9 cellular contexts compared by ENCODE assay signal in genomic region chr3:187736418-187736871, GRCh38. TPM values are rescaled to one million over a fixed set of nuclear protein-coding genes. Genes with fewer than 3 reads are reported as not detected.
DNase-seq lines count a peak whose midpoint lies in the region; ATAC-seq, FAIRE-seq and TF ChIP-seq lines count a peak whose summit lies in the region.
"Had no signal": no experiment of that assay in that cellular context is flagged by ENCODE, and none has a peak within 500 bp of the region (broad histone marks: within the 10 kb centered on the region; RNA-seq: fewer than 3 reads in every experiment).

No MANE protein-coding gene starts in this region.

- DNase-seq in HT1080 (ENCODE audit: low read depth): peak; percentile 30
- DNase-seq in activated CD8-positive, alpha-beta T cell treated with anti-CD3 and anti-CD28 coated beads, Interleukin-2, amount 10 ng/mL, durations not matched to agents 7 days and 5 days: peak; percentile 20
- no peak for DNase-seq in right atrium auricular region (ENCODE audit: low spot score)
- DNase-seq in spleen: no peak
- no peak for DNase-seq in GM13977 (ENCODE audit: low spot score)
- DNase-seq in urothelium cell line (ENCODE audit: low spot score): no peak
- DNase-seq in small intestine: no peak

- in situ Hi-C loops in GM13977 (cut with MboI; ENCODE audit: low pct_unique_long_range_greater_than_20kb, low sequenced_read_pairs, unreplicated experiment): loop anchor here (25.0 kb wide), 2 partner anchors 1001 to 1401 kb away; no protein-coding TSS in a partner anchor

- H3K4me3 Mint-ChIP-seq in activated CD8-positive, alpha-beta T cell treated with anti-CD3 and anti-CD28 coated beads, Interleukin-2, amount 10 ng/mL, durations not matched to agents 7 days and 5 days: no peak overlapping the region

- peaks cover 8% of the 10 kb centered on the region for H3K36me3 Mint-ChIP-seq in activated CD8-positive, alpha-beta T cell treated with anti-CD3 and anti-CD28 coated beads, Interleukin-2, amount 10 ng/mL, durations not matched to agents 7 days and 5 days (ENCODE audit: low read depth)

- H3K9me3 Mint-ChIP-seq in activated CD8-positive, alpha-beta T cell treated with anti-CD3 and anti-CD28 coated beads, Interleukin-2, amount 10 ng/mL, durations not matched to agents 7 days and 5 days (ENCODE audit: insufficient read depth): no peaks in the 10 kb centered on the region

- no peak for TF ChIP-seq CTCF in right atrium auricular region (IDR thresholded peaks at IDR 0.05)
- TF ChIP-seq CTCF in spleen (IDR thresholded peaks at IDR 0.05 in 8 of 11, conservative IDR thresholded peaks at IDR 0.05 in 3 of 11): no peak
- no peak for TF ChIP-seq CTCF in GM13977 (IDR thresholded peaks at IDR 0.05; ENCODE audit: extremely low read depth, insufficient read depth, missing control alignments)

- intact Hi-C loops in spleen (cut with DNase I; ENCODE audit: low total_unique reads): no loop called here

- ATAC-seq in activated CD8-positive, alpha-beta T cell treated with anti-CD3 and anti-CD28 coated beads, Interleukin-2, amount 10 ng/mL, durations not matched to agents 7 days and 5 days: no peak
- ATAC-seq in HG03095 (IDR thresholded peaks at IDR 0.05; ENCODE audit: unreplicated experiment): no peak

- TF ChIP-seq POLR2A in spleen (IDR thresholded peaks at IDR 0.05): no peak

- H3K27me3 ChIP-seq in right atrium auricular region (no peaks in the 10 kb centered on the region), spleen (replicated peaks in 1 of 7) (no peaks in the 10 kb centered on the region), small intestine (ENCODE audit: control insufficient read depth in 2 of 2, insufficient read depth in 2 of 2, low read length in 2 of 2) (no peaks in the 10 kb centered on the region)

- H3K4me1 ChIP-seq in right atrium auricular region (peaks cover 0 to 49% of the 10 kb centered on the region in 2 donors), spleen (peaks cover 5 to 72% (median 45%) of the 10 kb centered on the region in 6 donors), small intestine (ENCODE audit: control insufficient read depth in 2 of 2, insufficient read depth in 1 of 2, low read depth in 1 of 2, low read length in 1 of 2) (no peaks in the 10 kb centered on the region)

- CTCF ChIA-PET in activated CD8-positive, alpha-beta T cell treated with anti-CD3 and anti-CD28 coated beads, Interleukin-2, amount 10 ng/mL, durations not matched to agents 7 days and 5 days (lab: Charles Lee): interaction anchor here (0.7 to 7.9 kb wide), 3 partner anchors 890 to 1411 kb away, joined by 3 to 552 read pairs (median 3); no protein-coding TSS in a partner anchor

- no peak overlapping the region for H3K27ac Mint-ChIP-seq in activated CD8-positive, alpha-beta T cell treated with anti-CD3 and anti-CD28 coated beads, Interleukin-2, amount 10 ng/mL, durations not matched to agents 7 days and 5 days

- FAIRE-seq in urothelium cell line (lab: Jason Lieb, UNC) (no peak), small intestine (lab: Jason Lieb, UNC) (no peak)

- H3K27me3 Mint-ChIP-seq in activated CD8-positive, alpha-beta T cell treated with anti-CD3 and anti-CD28 coated beads, Interleukin-2, amount 10 ng/mL, durations not matched to agents 7 days and 5 days (ENCODE audit: low read depth): no peaks in the 10 kb centered on the region

- POLR2A ChIA-PET in activated CD8-positive, alpha-beta T cell treated with anti-CD3 and anti-CD28 coated beads, Interleukin-2, amount 10 ng/mL, durations not matched to agents 7 days and 5 days (lab: Charles Lee): no interaction called here

- H3K9me3 ChIP-seq in right atrium auricular region (no peaks in the 10 kb centered on the region), spleen (no peaks in the 10 kb centered on the region), small intestine (ENCODE audit: control insufficient read depth, low read depth) (no peaks in the 10 kb centered on the region)

- H3K36me3 ChIP-seq in right atrium auricular region (peaks cover 34% of the 10 kb centered on the region), spleen (peaks cover 0 to 45% (median 28%) of the 10 kb centered on the region in 6 donors), small intestine (ENCODE audit: control insufficient read depth in 2 of 2, insufficient read depth in 2 of 2, low read length in 2 of 2) (peaks cover 0 to 13% of the 10 kb centered on the region in 2 donors)

- peaks cover 45% of the 10 kb centered on the region for H3K4me1 Mint-ChIP-seq in activated CD8-positive, alpha-beta T cell treated with anti-CD3 and anti-CD28 coated beads, Interleukin-2, amount 10 ng/mL, durations not matched to agents 7 days and 5 days (ENCODE audit: low read depth)

- 46 to 71% (median 66%) methylated on average over 8 of the region's 8 CpGs for WGBS in spleen, 5 donors
- 69 to 82% (median 75%) methylated on average over 8 of the region's 8 CpGs for WGBS in small intestine, 3 donors

- peak overlapping the region; percentile 80 to 84 for H3K4me3 ChIP-seq in right atrium auricular region
- peak overlapping the region in 2 of 8 donors; percentile 61 to 84 for H3K4me3 ChIP-seq in spleen
- H3K4me3 ChIP-seq in small intestine (ENCODE audit: low read depth in 1 of 2, low read length in 2 of 2): no peak overlapping the region

- H3K27ac ChIP-seq in right atrium auricular region (peak overlapping the region; percentile 99), spleen (peak overlapping the region in 6 of 8 donors; percentile 42 to 99 (median 98)), small intestine (ENCODE audit: low read depth in 1 of 2, low read length in 1 of 2) (peak overlapping the region in 1 of 2 donors; percentile 50)

RNA-seq across cellular contexts. Expression of gene BCL6, which starts 8.8 kb away (rescaled TPM):
- 7.0 and 10.4 TPM in 2 replicates for total RNA-seq in HT1080 (2014; rRNA removed; shearing (Covaris generic))
- 10.8 and 11.7 TPM in 2 replicates for polyA plus RNA-seq in HT1080 (2015; cell fraction: cytosol; rRNA removed)
- 35.8 and 39.4 TPM in 2 replicates for polyA plus RNA-seq in HT1080 (2015; cell fraction: nucleus; rRNA removed)
- 10 to 100 TPM; 11.8 to 12.6 TPM for total RNA-seq in activated CD8-positive, alpha-beta T cell treated with anti-CD3 and anti-CD28 coated beads, Interleukin-2, amount 10 ng/mL, durations not matched to agents 7 days and 5 days
- 10 to 100 TPM; 53.0 to 88.6 TPM for total RNA-seq in right atrium auricular region
- 100 to 1,000 TPM in 6 of 7 donors, 10 to 100 TPM in 1; 84.4 to 444 (median 168) TPM for total RNA-seq in spleen
- polyA plus RNA-seq in spleen: 10 to 100 TPM in 2 of 3 donors, 1 to 10 TPM in 1; 9.5 to 13.9 (median 12.0) TPM
- 10 to 100 TPM in 1 of 3 donors, 1 to 10 TPM in 2; 3.2 to 15.5 (median 3.6) TPM for polyA plus RNA-seq in small intestine

RNA-seq across cellular contexts. Expression of gene RTP2, which starts 34.1 kb away (rescaled TPM):
- total RNA-seq in HT1080 (2014; rRNA removed; shearing (Covaris generic)): 0.27 TPM in 1 of 2 replicates, not detected in the other
- not detected in 2 replicates for polyA plus RNA-seq in HT1080 (2015; cell fraction: cytosol; rRNA removed)
- not detected in 2 replicates for polyA plus RNA-seq in HT1080 (2015; cell fraction: nucleus; rRNA removed)
- total RNA-seq in activated CD8-positive, alpha-beta T cell treated with anti-CD3 and anti-CD28 coated beads, Interleukin-2, amount 10 ng/mL, durations not matched to agents 7 days and 5 days: not detected
- total RNA-seq in right atrium auricular region (not detected), spleen (not detected)
- polyA plus RNA-seq in spleen (not detected), small intestine (not detected)
- total RNA-seq: mononuclear cell had no signal

Comparison
In these comparisons a context has a peak if more than half of its experiments do, and no peak if none do; other contexts are left out.
1. DNase-seq: peak in HT1080 (single experiment) and activated CD8-positive, alpha-beta T cell treated with anti-CD3 and anti-CD28 coated beads, Interleukin-2, amount 10 ng/mL, durations not matched to agents 7 days and 5 days (single experiment); none in right atrium auricular region (single experiment), spleen (single experiment), GM13977 (single experiment), urothelium cell line (single experiment) and small intestine (single experiment).
2. H3K4me3 ChIP-seq: peak in right atrium auricular region (2 of 2); none in small intestine (0 of 2).